Comparison of ENCODE assay signal across 34 cellular contexts in the genomic region with DNA sequence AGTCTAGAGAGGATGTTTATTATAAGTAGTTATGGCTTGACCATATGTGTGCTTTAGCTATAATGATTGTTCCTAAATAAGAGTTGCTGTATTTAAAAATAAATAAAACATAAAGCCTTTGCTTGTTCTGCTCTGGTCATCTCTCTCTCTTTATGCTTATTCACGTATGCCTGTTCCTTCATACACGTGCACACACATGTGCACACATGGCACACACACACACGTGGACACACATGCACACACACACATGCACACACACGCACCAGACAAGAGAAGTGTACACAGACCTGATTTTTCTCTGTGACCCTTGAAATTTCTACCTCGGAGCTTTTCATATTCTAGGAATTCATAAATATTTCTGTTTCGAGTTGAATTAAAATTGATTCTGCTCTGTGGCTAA.
A peak's percentile ranks its signal among the peaks of the same experiment; 100 is the strongest.
DNase-seq lines count a peak whose midpoint lies in the region; ATAC-seq, FAIRE-seq and TF ChIP-seq lines count a peak whose summit lies in the region.
"Had no signal": no experiment of that assay in that cellular context is flagged by ENCODE, and none has a peak within 500 bp of the region (broad histone marks: within the 10 kb centered on the region; RNA-seq: fewer than 3 reads in every experiment).

No MANE protein-coding gene starts in this region.

- H3K79me1 ChIP-seq in H1 (ENCODE audit: low read depth, low read length) (no peaks in the 10 kb centered on the region), neuronal stem cell (ENCODE audit: low read depth, low read length) (no peaks in the 10 kb centered on the region)

- dilution Hi-C loops in endothelial cell of umbilical vein (cut with MboI; ENCODE audit: extremely low pct_ligation_motif_present, low sequenced_read_pairs) = no loop called here

- ATAC-seq in HepG2 (no peak), right lobe of liver (no peak), HG02981 (IDR thresholded peaks at IDR 0.05; ENCODE audit: unreplicated experiment) (no peak)
- ATAC-seq: A549; CD8-positive, alpha-beta T cell had no signal

- TF ChIP-seq POLR2A in HepG2 (IDR thresholded peaks at IDR 0.05; ENCODE audit: insufficient read depth in 1 of 2, low read depth in 2 of 2, low read length in 2 of 2) (no peak), right lobe of liver (IDR thresholded peaks at IDR 0.05) (no peak), H1 (IDR thresholded peaks at IDR 0.05; ENCODE audit: control extremely low read depth in 1 of 2, low read depth in 2 of 2, low read length in 2 of 2) (no peak), endothelial cell of umbilical vein (IDR thresholded peaks at IDR 0.05; ENCODE audit: low read depth, low read length) (no peak), breast epithelium (IDR thresholded peaks at IDR 0.05) (no peak)

- in situ Hi-C loops in HepG2 (cut with HindIII; ENCODE audit: extremely low pct_ligation_motif_present, low pct_unique_long_range_greater_than_20kb) = no loop called here

- H3K9me3 ChIP-seq in HepG2 (ENCODE audit: low read length) (no peaks in the 10 kb centered on the region), right lobe of liver (no peaks in the 10 kb centered on the region), H1 (ENCODE audit: insufficient read depth in 2 of 2, low read depth in 1 of 2, low read length in 1 of 2) (no peaks in the 10 kb centered on the region), endothelial cell of umbilical vein (replicated peaks; ENCODE audit: control insufficient read depth, insufficient read depth, low read length) (peaks cover 1% of the 10 kb centered on the region), neuronal stem cell (replicated peaks in 1 of 2; ENCODE audit: control insufficient read depth in 2 of 2, insufficient read depth in 1 of 2, low read depth in 1 of 2, low read length in 2 of 2) (no peaks in the 10 kb centered on the region), breast epithelium (no peaks in the 10 kb centered on the region)
- H3K9me3 ChIP-seq: A549; BE2C; BLaER1; BLaER1 treated with 17β-estradiol and CSF1 and Interleukin-3, amounts not matched to agents 10 nM and 100 nM; Caco-2 had no signal

- no peaks in the 10 kb centered on the region for H3K4me1 ChIP-seq in HepG2 (ENCODE audit: insufficient read depth, low read length)
- H3K4me1 ChIP-seq in right lobe of liver = no peaks in the 10 kb centered on the region
- no peaks in the 10 kb centered on the region for H3K4me1 ChIP-seq in H1 (replicated peaks in 1 of 4; ENCODE audit: control insufficient read depth in 3 of 4, insufficient read depth in 4 of 4, low read length in 3 of 4)
- H3K4me1 ChIP-seq in endothelial cell of umbilical vein (ENCODE audit: control insufficient read depth, extremely low read depth, insufficient read depth, low read length) = no peaks in the 10 kb centered on the region
- no peaks in the 10 kb centered on the region for H3K4me1 ChIP-seq in neuronal stem cell (ENCODE audit: control insufficient read depth in 2 of 2, insufficient read depth in 1 of 2, low read depth in 1 of 2, low read length in 2 of 2)
- H3K4me1 ChIP-seq in breast epithelium = no peaks in the 10 kb centered on the region
- H3K4me1 ChIP-seq: A549; BE2C; BLaER1; BLaER1 treated with 17β-estradiol and CSF1 and Interleukin-3, amounts not matched to agents 10 nM and 100 nM; Caco-2 had no signal

- H2AFZ ChIP-seq in HepG2 (ENCODE audit: low read length) (no peak overlapping the region), H1 (ENCODE audit: low read length) (no peak overlapping the region), endothelial cell of umbilical vein (ENCODE audit: low read depth, low read length) (no peak overlapping the region), neuronal stem cell (ENCODE audit: low read length) (no peak overlapping the region)

- peaks cover 0 to 9% of the 10 kb centered on the region in 2 experiments; a peak in 2 of 5 replicates for H3K27me3 ChIP-seq in HepG2 (ENCODE audit: control insufficient read depth in 1 of 2, insufficient read depth in 2 of 2, low read length in 2 of 2)
- H3K27me3 ChIP-seq in right lobe of liver = no peaks in the 10 kb centered on the region
- H3K27me3 ChIP-seq in H1 (replicated peaks in 1 of 4; ENCODE audit: control insufficient read depth in 3 of 4, extremely low read depth in 1 of 4, insufficient read depth in 3 of 4, low read length in 3 of 4) = no peaks in the 10 kb centered on the region
- no peaks in the 10 kb centered on the region for H3K27me3 ChIP-seq in endothelial cell of umbilical vein (ENCODE audit: control insufficient read depth in 2 of 2, insufficient read depth in 2 of 2, low read length in 2 of 2)
- H3K27me3 ChIP-seq in neuronal stem cell (ENCODE audit: control insufficient read depth in 3 of 3, insufficient read depth in 3 of 3, low read depth in 1 of 3, low read length in 3 of 3) = no peaks in the 10 kb centered on the region
- H3K27me3 ChIP-seq in breast epithelium = peaks cover 0 to 12% of the 10 kb centered on the region in 2 donors
- H3K27me3 ChIP-seq: BLaER1; BLaER1 treated with 17β-estradiol and CSF1 and Interleukin-3, amounts not matched to agents 10 nM and 100 nM had no signal

- H3K14ac ChIP-seq in H1 (ENCODE audit: insufficient read length) (no peak overlapping the region), neuronal stem cell (ENCODE audit: low read length) (peak overlapping the region; percentile 98)

- H3K56ac ChIP-seq in H1 (replicated peaks; ENCODE audit: insufficient read length, low read depth, low read length) = no peak overlapping the region

- FAIRE-seq in HepG2 (lab: Jason Lieb, UNC) (no peak), H1 (lab: Jason Lieb, UNC) (no peak), endothelial cell of umbilical vein (lab: Jason Lieb, UNC) (no peak)
- FAIRE-seq: A204.1, A549 had no signal

- H3K18ac ChIP-seq in H1 (ENCODE audit: extremely low read depth, low read length) (no peak overlapping the region), neuronal stem cell (ENCODE audit: low read length) (no peak overlapping the region)

- CTCF ChIA-PET in HepG2 (lab: Yijun Ruan, JAX; ENCODE audit: low intra/inter-chr PET ratio, low total read pairs) (no interaction called here), H1 (lab: Charles Lee; ENCODE audit: partially characterized antibody) (interaction anchor here (1.3 kb wide), 1 partner anchor 421 kb away, joined by 4 read pairs; no protein-coding TSS in a partner anchor), endothelial cell of umbilical vein (lab: Charles Lee) (no interaction called here), RWPE1 (lab: Yijun Ruan, JAX) (no interaction called here)

- H4K8ac ChIP-seq in H1 (ENCODE audit: extremely low read depth, insufficient read depth, low read length) = no peak overlapping the region
- no peak overlapping the region for H4K8ac ChIP-seq in neuronal stem cell (ENCODE audit: low read depth, low read length)

- H4K20me1 ChIP-seq in HepG2 (ENCODE audit: insufficient read depth, low read length) (no peaks in the 10 kb centered on the region), H1 (replicated peaks in 1 of 2; ENCODE audit: control insufficient read depth in 1 of 2, insufficient read depth in 2 of 2, low read length in 2 of 2) (no peaks in the 10 kb centered on the region), endothelial cell of umbilical vein (replicated peaks; ENCODE audit: control insufficient read depth, extremely low read depth, insufficient read depth, low read length) (no peaks in the 10 kb centered on the region)
- H4K20me1 ChIP-seq: BLaER1; BLaER1 treated with 17β-estradiol and CSF1 and Interleukin-3, amounts not matched to agents 10 nM and 100 nM had no signal

- no peak overlapping the region for H3K4me3 ChIP-seq in HepG2 (replicated peaks in 1 of 3; ENCODE audit: insufficient read depth in 1 of 3, low read depth in 2 of 3, low read length in 3 of 3)
- H3K4me3 ChIP-seq in right lobe of liver = no peak overlapping the region
- no peak overlapping the region for H3K4me3 ChIP-seq in H1 (ENCODE audit: extremely low read depth in 1 of 4, insufficient read depth in 2 of 4, low read depth in 3 of 4, low read length in 4 of 4)
- H3K4me3 ChIP-seq in endothelial cell of umbilical vein (replicated peaks in 1 of 3; ENCODE audit: insufficient read depth in 1 of 3, low read depth in 1 of 3, low read length in 3 of 3) = no peak overlapping the region
- no peak overlapping the region for H3K4me3 ChIP-seq in neuronal stem cell (ENCODE audit: low read length in 2 of 2)
- no peak overlapping the region for H3K4me3 ChIP-seq in breast epithelium
- H3K4me3 ChIP-seq: A549; BLaER1; BLaER1 treated with 17β-estradiol and CSF1 and Interleukin-3, amounts not matched to agents 10 nM and 100 nM had no signal

- TF ChIP-seq RAD21 in HepG2 (CRISPR knock-in tag; IDR thresholded peaks at IDR 0.05) (no peak), H1 (IDR thresholded peaks at IDR 0.05 in 1 of 2, conservative IDR thresholded peaks at IDR 0.05 in 1 of 2; ENCODE audit: low read depth in 2 of 2, low read length in 2 of 2) (no peak)

- H3K23me2 ChIP-seq in H1 (ENCODE audit: low read depth, low read length) = 0 out of 2 replicates have a peak, but pooled peaks cover 2% of the 10 kb centered on the region

- DNase-seq in HepG2 (ENCODE audit: low spot score) (no peak), right lobe of liver (no peak), H1 (ENCODE audit: low read depth in 1 of 2, low spot score in 2 of 2) (no peak), endothelial cell of umbilical vein (ENCODE audit: low read depth, low spot score) (no peak), neuronal stem cell (ENCODE audit: low spot score) (no peak), RWPE1 (ENCODE audit: low spot score) (no peak), breast epithelium (ENCODE audit: low spot score in 2 of 2) (no peak)
- DNase-seq: 8988T; ACHN; AML-193; BE2C; C1 segment of cervical spinal cord; Caco-2; Calu3; CD4-positive, alpha-beta memory T cell; CD4-positive, alpha-beta T cell; CD4-positive, CD25-positive, alpha-beta regulatory T cell; CD8-positive, alpha-beta memory T cell; CD8-positive, alpha-beta T cell; COR-L47; DMS 273 treated with DMSO at 0.1 percent for 48 hours; DMS153; DMS53; DMS79; DMS79 treated with DMSO at 0.1 percent for 48 hours; DND-41; EL had no signal

- no peak overlapping the region for H2BK12ac ChIP-seq in H1 (ENCODE audit: low read depth, low read length)
- H2BK12ac ChIP-seq in neuronal stem cell (ENCODE audit: low read length) = no peak overlapping the region

- H2BK15ac ChIP-seq in H1 (ENCODE audit: low read length) = no peak overlapping the region
- no peak overlapping the region for H2BK15ac ChIP-seq in neuronal stem cell (ENCODE audit: low read length)

- H3K9ac ChIP-seq in HepG2 (ENCODE audit: insufficient read depth, low read depth, low read length) (no peak overlapping the region), H1 (replicated peaks in 1 of 4; ENCODE audit: extremely low read depth in 1 of 4, low read depth in 3 of 4, low read length in 3 of 4) (no peak overlapping the region), endothelial cell of umbilical vein (replicated peaks; ENCODE audit: extremely low read depth, insufficient read depth, low read length) (no peak overlapping the region), neuronal stem cell (ENCODE audit: low read depth, low read length, poor library complexity) (no peak overlapping the region)
- H3K9ac ChIP-seq: BLaER1; BLaER1 treated with 17β-estradiol and CSF1 and Interleukin-3, amounts not matched to agents 10 nM and 100 nM had no signal

- no peak overlapping the region for H4K5ac ChIP-seq in H1 (ENCODE audit: insufficient read length, low read depth, low read length)

- H4K91ac ChIP-seq in H1 (replicated peaks; ENCODE audit: insufficient read length, low read length) (no peak overlapping the region), neuronal stem cell (ENCODE audit: low read depth, low read length, poor library complexity) (no peak overlapping the region)

- H3K27ac ChIP-seq in HepG2 (ENCODE audit: extremely low read length, insufficient read depth, low read length) (no peak overlapping the region), right lobe of liver (no peak overlapping the region), H1 (ENCODE audit: low read depth, low read length) (no peak overlapping the region), endothelial cell of umbilical vein (ENCODE audit: insufficient read depth, low read depth, low read length) (no peak overlapping the region), neuronal stem cell (replicated peaks; ENCODE audit: low read length) (no peak overlapping the region), RWPE1 (no peak overlapping the region), breast epithelium (no peak overlapping the region)
- H3K27ac ChIP-seq: 22Rv1; A549; BLaER1; BLaER1 treated with 17β-estradiol and CSF1 and Interleukin-3, amounts not matched to agents 10 nM and 100 nM; C4-2B had no signal

- 0 out of 2 replicates have a peak overlapping the region, but pooled peaks have one; percentile 93 for H2AK5ac ChIP-seq in H1 (ENCODE audit: low read depth, low read length)
- H2AK5ac ChIP-seq in neuronal stem cell (ENCODE audit: low read depth, low read length) = no peak overlapping the region

- POLR2A ChIA-PET in HepG2 (lab: Yijun Ruan, JAX) (no interaction called here), H1 (lab: Charles Lee; ENCODE audit: partially characterized antibody) (no interaction called here), endothelial cell of umbilical vein (lab: Charles Lee) (no interaction called here), RWPE1 (lab: Yijun Ruan, JAX; ENCODE audit: low non-redundant PET) (no interaction called here)

- BruUV-seq in HepG2 (replicated peaks; lab: Mats Ljungman, UMichigan) (no TSS peak), endothelial cell of umbilical vein (replicated peaks; lab: Mats Ljungman, UMichigan) (no TSS peak)

- 6% methylated on average over 6 of the region's 6 CpGs for WGBS in HepG2 (ENCODE audit: low lambda C conversion rate)
- 48% methylated on average over 6 of the region's 6 CpGs for WGBS in right lobe of liver (ENCODE audit: insufficient coverage, low coverage, low lambda C conversion rate, missing lambda C conversion rate)
- WGBS in H1 (ENCODE audit: extremely low coverage in 1 of 2, insufficient coverage in 1 of 2, insufficient read length in 1 of 2, insufficient replicate concordance in 2 of 2, low coverage in 1 of 2, low lambda C conversion rate in 2 of 2, missing lambda C conversion rate in 1 of 2), 2 experiments = 90% methylated on average over 6 of the region's 6 CpGs; no CpG with 5 or more reads in 1 of the 2 experiments
- no CpG with 5 or more reads among the region's 6 CpGs for WGBS in neuronal stem cell (ENCODE audit: extremely low coverage in 2 of 2, insufficient read length in 2 of 2, insufficient replicate concordance in 1 of 2), 2 donors

- H3K4ac ChIP-seq in H1 (replicated peaks; ENCODE audit: insufficient read length, low read depth, low read length) = no peak overlapping the region
- no peak overlapping the region for H3K4ac ChIP-seq in neuronal stem cell (ENCODE audit: low read length)

- H3K36me3 ChIP-seq in HepG2 (replicated peaks in 1 of 2; ENCODE audit: control insufficient read depth in 1 of 2, insufficient read depth in 2 of 2, low read length in 2 of 2) (no peaks in the 10 kb centered on the region), right lobe of liver (no peaks in the 10 kb centered on the region), H1 (ENCODE audit: control insufficient read depth in 2 of 4, insufficient read depth in 4 of 4, low read length in 3 of 4) (no peaks in the 10 kb centered on the region), endothelial cell of umbilical vein (ENCODE audit: control insufficient read depth in 2 of 2, extremely low read depth in 1 of 2, insufficient read depth in 2 of 2, low read length in 2 of 2) (no peaks in the 10 kb centered on the region), neuronal stem cell (replicated peaks in 1 of 2; ENCODE audit: control insufficient read depth in 2 of 2, insufficient read depth in 2 of 2, low read length in 2 of 2) (no peaks in the 10 kb centered on the region), breast epithelium (no peaks in the 10 kb centered on the region)
- H3K36me3 ChIP-seq: BE2C; BLaER1; BLaER1 treated with 17β-estradiol and CSF1 and Interleukin-3, amounts not matched to agents 10 nM and 100 nM had no signal

- no peak for TF ChIP-seq CTCF in HepG2 (CRISPR knock-in tag; IDR thresholded peaks at IDR 0.05)
- no peak for TF ChIP-seq CTCF in right lobe of liver (IDR thresholded peaks at IDR 0.05)
- TF ChIP-seq CTCF in H1 (IDR thresholded peaks at IDR 0.05; ENCODE audit: control extremely low read depth in 1 of 3, insufficient read depth in 1 of 3, low read depth in 1 of 3, low read length in 3 of 3) = no peak
- no peak for TF ChIP-seq CTCF in endothelial cell of umbilical vein (IDR thresholded peaks at IDR 0.05; ENCODE audit: extremely low read depth in 1 of 2, insufficient read depth in 1 of 2, low read depth in 1 of 2, low read length in 2 of 2)
- TF ChIP-seq CTCF in RWPE1 (conservative IDR thresholded peaks at IDR 0.05; ENCODE audit: low read depth) = no peak
- TF ChIP-seq CTCF in breast epithelium (IDR thresholded peaks at IDR 0.05) = no peak

- H2BK5ac ChIP-seq in H1 (ENCODE audit: low read depth, low read length) (no peak overlapping the region), neuronal stem cell (ENCODE audit: low read length) (no peak overlapping the region)

- TF ChIP-seq EP300 in HepG2 (IDR thresholded peaks at IDR 0.05; ENCODE audit: low read depth in 2 of 2, low read length in 2 of 2) (no peak), HepG2 (CRISPR knock-in tag; IDR thresholded peaks at IDR 0.05; ENCODE audit: borderline replicate concordance) (no peak), H1 (IDR thresholded peaks at IDR 0.05; ENCODE audit: borderline replicate concordance in 1 of 2, low read depth in 2 of 2, low read length in 2 of 2) (no peak)

- H3K23ac ChIP-seq in H1 (ENCODE audit: insufficient read length) (no peak overlapping the region), neuronal stem cell (ENCODE audit: low read depth, low read length, poor library complexity) (no peak overlapping the region)

- intact Hi-C loops in HepG2 (cut with micrococcal nuclease; ENCODE audit: unreplicated experiment) = no loop called here
- intact Hi-C loops in right lobe of liver (cut with DNase I) = no loop called here
- intact Hi-C loops in endothelial cell of umbilical vein (cut with micrococcal nuclease) = no loop called here
- intact Hi-C loops in breast epithelium (cut with DNase I; ENCODE audit: low total_unique reads) = no loop called here

- H2BK20ac ChIP-seq in H1 (ENCODE audit: low read length) = no peak overlapping the region

- H3K79me2 ChIP-seq in HepG2 (ENCODE audit: insufficient read depth, low read length) (no peaks in the 10 kb centered on the region), H1 (ENCODE audit: control insufficient read depth in 1 of 2, insufficient read depth in 2 of 2, low read length in 2 of 2) (no peaks in the 10 kb centered on the region), endothelial cell of umbilical vein (ENCODE audit: control insufficient read depth, insufficient read depth, low read length) (no peaks in the 10 kb centered on the region)

- no peaks in the 10 kb centered on the region for H3K9me1 ChIP-seq in endothelial cell of umbilical vein (replicated peaks; ENCODE audit: control insufficient read depth, extremely low read depth, insufficient read depth, low read length)

- H2BK120ac ChIP-seq in H1 (replicated peaks; ENCODE audit: low read depth, low read length) = no peak overlapping the region
- H2BK120ac ChIP-seq in neuronal stem cell (ENCODE audit: low read depth, low read length) = no peak overlapping the region

- no peak overlapping the region for H3K4me2 ChIP-seq in HepG2 (ENCODE audit: low read depth, low read length)
- H3K4me2 ChIP-seq in H1 (ENCODE audit: insufficient read depth in 1 of 2, low read depth in 2 of 2, low read length in 2 of 2) = no peak overlapping the region
- H3K4me2 ChIP-seq in endothelial cell of umbilical vein (ENCODE audit: insufficient read depth, low read length) = no peak overlapping the region
- H3K4me2 ChIP-seq in neuronal stem cell (ENCODE audit: insufficient read depth, low read length, poor library complexity, severe bottlenecking) = no peak overlapping the region
- H3K4me2 ChIP-seq: A549; BLaER1; BLaER1 treated with 17β-estradiol and CSF1 and Interleukin-3, amounts not matched to agents 10 nM and 100 nM had no signal
